Comparison of ENCODE assay signal across 23 cellular contexts in the genomic region with DNA sequence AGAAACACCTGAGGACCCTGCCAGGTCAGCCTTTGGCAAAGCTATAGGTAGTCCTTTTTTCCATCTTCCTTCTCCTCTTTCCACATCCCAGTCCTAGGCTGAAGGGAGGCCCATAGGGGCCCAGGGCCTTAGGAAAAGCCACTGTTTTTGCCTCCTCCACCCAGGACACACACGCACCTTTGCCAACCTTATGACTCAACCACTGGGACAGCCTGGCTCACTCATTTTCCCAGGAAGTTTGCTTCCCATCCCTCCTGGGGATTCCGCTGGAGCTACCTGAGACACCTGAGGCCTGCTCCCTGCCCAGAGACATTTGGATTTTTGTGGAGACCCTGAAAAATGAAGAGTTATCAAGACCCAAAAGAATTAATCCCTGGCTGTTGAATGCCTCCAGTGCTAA.
DNase-seq lines count a peak whose midpoint lies in the region; ATAC-seq and TF ChIP-seq lines count a peak whose summit lies in the region.
"Had no signal": no experiment of that assay in that cellular context is flagged by ENCODE, and none has a peak within 500 bp of the region (broad histone marks: within the 10 kb centered on the region; RNA-seq: fewer than 3 reads in every experiment).

No MANE protein-coding gene starts in this region.

- TF ChIP-seq EP300 in SK-N-SH (IDR thresholded peaks at IDR 0.05; ENCODE audit: borderline replicate concordance in 1 of 2, low read depth in 1 of 2, low read length in 1 of 2), result no peak

- no peaks in the 10 kb centered on the region for H3K4me1 Mint-ChIP-seq in effector memory CD8-positive, alpha-beta T cell (ENCODE audit: low read depth in 2 of 2)
- H3K4me1 Mint-ChIP-seq: CD8-positive, alpha-beta memory T cell had no signal

- H3K27me3 ChIP-seq in SK-N-SH (ENCODE audit: insufficient read depth), result no peaks in the 10 kb centered on the region
- H3K27me3 ChIP-seq in ascending aorta, result no peaks in the 10 kb centered on the region

- CTCF ChIA-PET in SK-N-SH (lab: Yijun Ruan, JAX), result no interaction called here

- 96% methylated on average over 2 of the region's 2 CpGs for WGBS in SK-N-SH (ENCODE audit: low lambda C conversion rate)

- H3K4me1 ChIP-seq in SK-N-SH (ENCODE audit: control insufficient read depth in 1 of 2, insufficient read depth in 2 of 2, low read depth in 1 of 2, low read length in 1 of 2), result peaks cover 14 to 36% of the 10 kb centered on the region in 2 experiments
- peaks cover 12 to 23% of the 10 kb centered on the region in 2 donors for H3K4me1 ChIP-seq in ascending aorta

- no peaks in the 10 kb centered on the region for H3K9me3 Mint-ChIP-seq in effector memory CD8-positive, alpha-beta T cell
- H3K9me3 Mint-ChIP-seq: CD8-positive, alpha-beta memory T cell had no signal

- no peaks in the 10 kb centered on the region for H3K79me2 ChIP-seq in SK-N-SH (ENCODE audit: insufficient read depth)

- DNase-seq in SK-N-SH (no peak), ascending aorta (ENCODE audit: low spot score in 2 of 2) (no peak), kidney tubule cell (ENCODE audit: low spot score) (peak; percentile 45), NCI-H1092 (lab: John Stamatoyannopoulos, UW) (no peak)
- DNase-seq in effector memory CD8-positive, alpha-beta T cell, result no peak
- DNase-seq: Calu3; CD8-positive, alpha-beta memory T cell; DMS153; IMR-90; NCI-H1417; NCI-H2029; NCI-H345; NCI-H524; NCI-H774; NK-92 treated with Interleukin-12 subunit alpha and Interleukin-12 subunit beta, amount 100 ng/mL, for 24 hours; Right ventricle myocardium superior; SW 1271 had no signal

- no peak for ATAC-seq in SK-N-SH treated with all-trans-retinoic acid at 6 μM for 48 hours
- no peak for ATAC-seq in GM21576 (IDR thresholded peaks at IDR 0.05; ENCODE audit: unreplicated experiment)
- no peak for ATAC-seq in GM19351 (IDR thresholded peaks at IDR 0.05; ENCODE audit: unreplicated experiment)
- ATAC-seq in effector memory CD8-positive, alpha-beta T cell (replicated peaks), result no peak

- TF ChIP-seq RAD21 in SK-N-SH (IDR thresholded peaks at IDR 0.05; ENCODE audit: low read length), result no peak

- H3K36me3 Mint-ChIP-seq in effector memory CD8-positive, alpha-beta T cell (ENCODE audit: insufficient read depth), result no peaks in the 10 kb centered on the region

- H3F3A ChIP-seq in SK-N-SH (replicated peaks; ENCODE audit: insufficient read depth), result peaks cover 17% of the 10 kb centered on the region

- H4K20me1 ChIP-seq in SK-N-SH (ENCODE audit: insufficient read depth), result no peaks in the 10 kb centered on the region

- no peak overlapping the region for H3K27ac Mint-ChIP-seq in effector memory CD8-positive, alpha-beta T cell
- H3K27ac Mint-ChIP-seq: CD8-positive, alpha-beta memory T cell had no signal

- H3K27me3 Mint-ChIP-seq in effector memory CD8-positive, alpha-beta T cell, result peaks cover 37 to 78% of the 10 kb centered on the region in 2 donors

- TF ChIP-seq CTCF in SK-N-SH (IDR thresholded peaks at IDR 0.05), result no peak
- no peak for TF ChIP-seq CTCF in ascending aorta (IDR thresholded peaks at IDR 0.05)

- no peaks in the 10 kb centered on the region for H3K36me3 ChIP-seq in SK-N-SH (replicated peaks in 1 of 2; ENCODE audit: control insufficient read depth in 1 of 2, insufficient read depth in 2 of 2, low read length in 1 of 2)
- no peaks in the 10 kb centered on the region for H3K36me3 ChIP-seq in ascending aorta

- POLR2A ChIA-PET in SK-N-SH (lab: Yijun Ruan, JAX), result no interaction called here

- H3K9ac ChIP-seq in SK-N-SH, result peak overlapping the region; percentile 29; the same call in 1 of the 2 replicates
- H3K9ac ChIP-seq: KMS-11 had no signal

- intact Hi-C loops in ascending aorta (cut with DNase I), result loop anchor here (10.0 kb wide), 1 partner anchor 268 kb away; no protein-coding TSS in a partner anchor

- no peak overlapping the region for H2AFZ ChIP-seq in SK-N-SH (ENCODE audit: low read depth)

- no peaks in the 10 kb centered on the region for H3K9me3 ChIP-seq in SK-N-SH
- H3K9me3 ChIP-seq in ascending aorta, result no peaks in the 10 kb centered on the region

- H3K27ac ChIP-seq in SK-N-SH (ENCODE audit: low read depth in 2 of 2, low read length in 1 of 2) (peak overlapping the region in 1 of 2 experiments; percentile 77; a peak in 2 of 4 replicates), ascending aorta (peak overlapping the region; percentile 64 to 84)
- H3K27ac ChIP-seq: 22Rv1, C4-2B, KMS-11 had no signal

- no peak overlapping the region for H3K4me3 ChIP-seq in SK-N-SH (ENCODE audit: low read depth in 2 of 2, low read length in 1 of 2)
- no peak overlapping the region for H3K4me3 ChIP-seq in ascending aorta

- H3K9me2 ChIP-seq in SK-N-SH, result no peaks in the 10 kb centered on the region

- H3K4me2 ChIP-seq in SK-N-SH, result no peak overlapping the region
- H3K4me2 ChIP-seq: KMS-11 had no signal

- no peak overlapping the region for H3K4me3 Mint-ChIP-seq in effector memory CD8-positive, alpha-beta T cell
- H3K4me3 Mint-ChIP-seq: CD8-positive, alpha-beta memory T cell had no signal

TF ChIP-seq in SK-N-SH, 30 proteins besides CTCF, POLR2A, EP300 and RAD21:
- TF ChIP-seq NFIC (IDR thresholded peaks at IDR 0.05; ENCODE audit: borderline replicate concordance) (no peak), FOSL2 (IDR thresholded peaks at IDR 0.05; ENCODE audit: borderline replicate concordance, low read depth) (0 out of 2 replicates have a peak, but pooled peaks have one; percentile 9)

TF ChIP-seq in SK-N-SH treated with all-trans-retinoic acid at 6 μM for 48 hours, 23 proteins besides CTCF, POLR2A, EP300 and RAD21 (continues in another document):
- TF ChIP-seq ZNF8 (CRISPR knock-in tag; IDR thresholded peaks at IDR 0.05) (no peak), RARB (CRISPR knock-in tag; IDR thresholded peaks at IDR 0.05) (no peak), SNAI2 (CRISPR knock-in tag; IDR thresholded peaks at IDR 0.05) (no peak), BACH2 (CRISPR knock-in tag; IDR thresholded peaks at IDR 0.05; ENCODE audit: borderline replicate concordance) (no peak), GLIS3 (CRISPR knock-in tag; IDR thresholded peaks at IDR 0.05) (no peak), CSRNP3 (CRISPR knock-in tag; IDR thresholded peaks at IDR 0.05) (no peak), POU6F1 (CRISPR knock-in tag; IDR thresholded peaks at IDR 0.05; ENCODE audit: borderline replicate concordance, low read depth) (no peak), ZNF70 (CRISPR knock-in tag; IDR thresholded peaks at IDR 0.05) (no peak), CSDC2 (CRISPR knock-in tag; IDR thresholded peaks at IDR 0.05) (no peak), ZC3H10 (CRISPR knock-in tag; IDR thresholded peaks at IDR 0.05) (no peak), ZFP30 (CRISPR knock-in tag; IDR thresholded peaks at IDR 0.05) (no peak)
- TF ChIP-seq, protein P1, sequence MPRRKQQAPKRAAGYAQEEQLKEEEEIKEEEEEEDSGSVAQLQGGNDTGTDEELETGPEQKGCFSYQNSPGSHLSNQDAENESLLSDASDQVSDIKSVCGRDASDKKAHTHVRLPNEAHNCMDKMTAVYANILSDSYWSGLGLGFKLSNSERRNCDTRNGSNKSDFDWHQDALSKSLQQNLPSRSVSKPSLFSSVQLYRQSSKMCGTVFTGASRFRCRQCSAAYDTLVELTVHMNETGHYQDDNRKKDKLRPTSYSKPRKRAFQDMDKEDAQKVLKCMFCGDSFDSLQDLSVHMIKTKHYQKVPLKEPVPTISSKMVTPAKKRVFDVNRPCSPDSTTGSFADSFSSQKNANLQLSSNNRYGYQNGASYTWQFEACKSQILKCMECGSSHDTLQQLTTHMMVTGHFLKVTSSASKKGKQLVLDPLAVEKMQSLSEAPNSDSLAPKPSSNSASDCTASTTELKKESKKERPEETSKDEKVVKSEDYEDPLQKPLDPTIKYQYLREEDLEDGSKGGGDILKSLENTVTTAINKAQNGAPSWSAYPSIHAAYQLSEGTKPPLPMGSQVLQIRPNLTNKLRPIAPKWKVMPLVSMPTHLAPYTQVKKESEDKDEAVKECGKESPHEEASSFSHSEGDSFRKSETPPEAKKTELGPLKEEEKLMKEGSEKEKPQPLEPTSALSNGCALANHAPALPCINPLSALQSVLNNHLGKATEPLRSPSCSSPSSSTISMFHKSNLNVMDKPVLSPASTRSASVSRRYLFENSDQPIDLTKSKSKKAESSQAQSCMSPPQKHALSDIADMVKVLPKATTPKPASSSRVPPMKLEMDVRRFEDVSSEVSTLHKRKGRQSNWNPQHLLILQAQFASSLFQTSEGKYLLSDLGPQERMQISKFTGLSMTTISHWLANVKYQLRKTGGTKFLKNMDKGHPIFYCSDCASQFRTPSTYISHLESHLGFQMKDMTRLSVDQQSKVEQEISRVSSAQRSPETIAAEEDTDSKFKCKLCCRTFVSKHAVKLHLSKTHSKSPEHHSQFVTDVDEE (CRISPR knock-in tag; IDR thresholded peaks at IDR 0.05), result no peak
